20 cellular contexts compared by ENCODE assay signal in genomic region chr9:111943746-111944145, GRCh38.
"Had no signal": no experiment of that assay in that cellular context is flagged by ENCODE, and none has a peak within 500 bp of the region (broad histone marks: within the 10 kb centered on the region; RNA-seq: fewer than 3 reads in every experiment).

No MANE protein-coding gene starts in this region.

- H3K27me3 ChIP-seq: body of pancreas, neural progenitor cell, sigmoid colon, spleen, vagina had no signal

- H3K4me3 ChIP-seq: body of pancreas, lung, neural progenitor cell, sigmoid colon, spleen, thoracic aorta, vagina had no signal

- H3K4me1 ChIP-seq: neural progenitor cell, sigmoid colon, vagina had no signal

- H3K27ac ChIP-seq: body of pancreas, neural progenitor cell, sigmoid colon, thoracic aorta, vagina had no signal

- H2AFZ ChIP-seq: neural progenitor cell had no signal

- H3K9ac ChIP-seq: neural progenitor cell had no signal

- DNase-seq: activated CD4-positive, alpha-beta memory T cell treated with anti-CD3 and anti-CD28 coated beads for 36 hours; activated CD4-positive, alpha-beta T cell treated with anti-CD3 and anti-CD28 coated beads for 4 hours; activated CD4-positive, CD25-positive, alpha-beta regulatory T cell; activated naive CD4-positive, alpha-beta T cell treated with anti-CD3 and anti-CD28 coated beads for 36 hours; activated T-cell treated with anti-CD3 and anti-CD28 coated beads, Interleukin-2, amount 50 U/mL, for 48 hours; body of pancreas; effector CD4-positive, alpha-beta T cell; erythroblast; kidney; naive thymus-derived CD8-positive, alpha-beta T cell; retina; sigmoid colon; spleen; stimulated activated CD4-positive, alpha-beta T cell treated with anti-CD3 and anti-CD28 coated beads, Interleukin-4, amount 100 ng/mL, for 1 hour; stimulated activated naive CD4-positive, alpha-beta T cell treated with Interleukin-2 at 50 U/mL for 16 hours had no signal

- H3K9me3 ChIP-seq: body of pancreas, sigmoid colon, spleen, thoracic aorta, vagina had no signal

- H3K36me3 ChIP-seq: neural progenitor cell, sigmoid colon, spleen, thoracic aorta, vagina had no signal

- H3K4me2 ChIP-seq: neural progenitor cell had no signal

- FAIRE-seq: endometrium, kidney had no signal

- ATAC-seq: body of pancreas; naive thymus-derived CD8-positive, alpha-beta T cell had no signal
